25 cellular contexts compared by ENCODE assay signal in genomic region chr2:38568724-38569478, GRCh38.
"Had no signal": no experiment of that assay in that cellular context is flagged by ENCODE, and none has a peak within 500 bp of the region (broad histone marks: within the 10 kb centered on the region; RNA-seq: fewer than 3 reads in every experiment).

No MANE protein-coding gene starts in this region.

- H3K4me3 Mint-ChIP-seq: activated CD4-positive, alpha-beta T cell treated with anti-CD3 and anti-CD28 coated beads for 36 hours; activated CD8-positive, alpha-beta memory T cell treated with anti-CD3 and anti-CD28 coated beads, Interleukin-2, amount 10 ng/mL, durations not matched to agents 7 days and 5 days; activated CD8-positive, alpha-beta T cell treated with anti-CD3 and anti-CD28 coated beads, Interleukin-2, amount 10 ng/mL, durations not matched to agents 7 days and 5 days; activated naive CD4-positive, alpha-beta T cell treated with anti-CD3 and anti-CD28 coated beads, Interleukin-2, amount 10 ng/mL, durations not matched to agents 7 days and 5 days; activated naive CD8-positive, alpha-beta T cell treated with anti-CD3 and anti-CD28 coated beads, Interleukin-2, amount 10 ng/mL, durations not matched to agents 7 days and 5 days; effector memory CD8-positive, alpha-beta T cell; mesothelial cell of epicardium; naive thymus-derived CD4-positive, alpha-beta T cell; T-helper 2 cell treated with Interferon-gamma antibody and Interleukin-4, amounts not matched to agents 5 μg/mL and 100 μg/mL, for 36 hours had no signal

- H3K9me3 ChIP-seq: gastrocnemius medialis, right atrium auricular region, tibial nerve had no signal

- H3K27me3 ChIP-seq: gastrocnemius medialis, right atrium auricular region, tibial nerve had no signal

- H3K9me3 Mint-ChIP-seq: activated naive CD4-positive, alpha-beta T cell treated with anti-CD3 and anti-CD28 coated beads, Interleukin-2, amount 10 ng/mL, durations not matched to agents 7 days and 5 days; activated naive CD8-positive, alpha-beta T cell treated with anti-CD3 and anti-CD28 coated beads, Interleukin-2, amount 10 ng/mL, durations not matched to agents 7 days and 5 days; effector memory CD8-positive, alpha-beta T cell; mesothelial cell of epicardium; T-helper 2 cell treated with Interferon-gamma antibody and Interleukin-4, amounts not matched to agents 5 μg/mL and 100 μg/mL, for 36 hours had no signal

- DNase-seq: activated CD4-positive, alpha-beta T cell treated with anti-CD3 and anti-CD28 coated beads for 36 hours; activated CD4-positive, CD25-positive, alpha-beta regulatory T cell; activated CD8-positive, alpha-beta memory T cell treated with anti-CD3 and anti-CD28 coated beads, Interleukin-2, amount 10 ng/mL, durations not matched to agents 7 days and 5 days; activated CD8-positive, alpha-beta T cell treated with anti-CD3 and anti-CD28 coated beads, Interleukin-2, amount 10 ng/mL, durations not matched to agents 7 days and 5 days; activated gamma-delta T cell; activated naive CD4-positive, alpha-beta T cell treated with anti-CD3 and anti-CD28 coated beads, Interleukin-2, amount 10 ng/mL, durations not matched to agents 7 days and 5 days; activated naive CD8-positive, alpha-beta T cell treated with anti-CD3 and anti-CD28 coated beads, Interleukin-2, amount 10 ng/mL, durations not matched to agents 7 days and 5 days; amniotic stem cell; caudate nucleus; cortex of kidney; effector memory CD8-positive, alpha-beta T cell; erythroblast; gastrocnemius medialis; glutamatergic neuron; islet precursor cell; left ventricle myocardium superior; naive thymus-derived CD4-positive, alpha-beta T cell; stimulated activated CD4-positive, alpha-beta T cell treated with anti-CD3 and anti-CD28 coated beads, Interleukin-2, amount 100 ng/mL, for 48 hours; stimulated activated naive CD4-positive, alpha-beta T cell treated with Interleukin-2 at 50 U/mL for 16 hours; T-helper 1 cell had no signal

- H3K27ac ChIP-seq: gastrocnemius medialis, parathyroid adenoma, right atrium auricular region, tibial nerve had no signal

- H3K4me1 Mint-ChIP-seq: activated naive CD4-positive, alpha-beta T cell treated with anti-CD3 and anti-CD28 coated beads, Interleukin-2, amount 10 ng/mL, durations not matched to agents 7 days and 5 days; activated naive CD8-positive, alpha-beta T cell treated with anti-CD3 and anti-CD28 coated beads, Interleukin-2, amount 10 ng/mL, durations not matched to agents 7 days and 5 days had no signal

- H3K27ac Mint-ChIP-seq: activated CD4-positive, alpha-beta T cell treated with anti-CD3 and anti-CD28 coated beads for 36 hours; activated CD8-positive, alpha-beta memory T cell treated with anti-CD3 and anti-CD28 coated beads, Interleukin-2, amount 10 ng/mL, durations not matched to agents 7 days and 5 days; activated CD8-positive, alpha-beta T cell treated with anti-CD3 and anti-CD28 coated beads, Interleukin-2, amount 10 ng/mL, durations not matched to agents 7 days and 5 days; activated naive CD4-positive, alpha-beta T cell treated with anti-CD3 and anti-CD28 coated beads, Interleukin-2, amount 10 ng/mL, durations not matched to agents 7 days and 5 days; activated naive CD8-positive, alpha-beta T cell treated with anti-CD3 and anti-CD28 coated beads, Interleukin-2, amount 10 ng/mL, durations not matched to agents 7 days and 5 days; mesothelial cell of epicardium; naive thymus-derived CD4-positive, alpha-beta T cell; T-helper 2 cell treated with Interferon-gamma antibody and Interleukin-4, amounts not matched to agents 5 μg/mL and 100 μg/mL, for 36 hours had no signal

- H3K27me3 Mint-ChIP-seq: activated CD4-positive, alpha-beta T cell treated with anti-CD3 and anti-CD28 coated beads for 36 hours; activated CD8-positive, alpha-beta memory T cell treated with anti-CD3 and anti-CD28 coated beads, Interleukin-2, amount 10 ng/mL, durations not matched to agents 7 days and 5 days; activated naive CD4-positive, alpha-beta T cell treated with anti-CD3 and anti-CD28 coated beads, Interleukin-2, amount 10 ng/mL, durations not matched to agents 7 days and 5 days; activated naive CD8-positive, alpha-beta T cell treated with anti-CD3 and anti-CD28 coated beads, Interleukin-2, amount 10 ng/mL, durations not matched to agents 7 days and 5 days; effector memory CD8-positive, alpha-beta T cell; naive thymus-derived CD4-positive, alpha-beta T cell had no signal

- ATAC-seq: activated CD4-positive, alpha-beta T cell treated with anti-CD3 and anti-CD28 coated beads for 36 hours; activated CD8-positive, alpha-beta memory T cell treated with anti-CD3 and anti-CD28 coated beads, Interleukin-2, amount 10 ng/mL, durations not matched to agents 7 days and 5 days; activated CD8-positive, alpha-beta T cell treated with anti-CD3 and anti-CD28 coated beads, Interleukin-2, amount 10 ng/mL, durations not matched to agents 7 days and 5 days; effector memory CD8-positive, alpha-beta T cell; gastrocnemius medialis; left ventricle myocardium superior; naive thymus-derived CD4-positive, alpha-beta T cell had no signal

- H3K4me1 ChIP-seq: gastrocnemius medialis, parathyroid adenoma had no signal

- H3K4me3 ChIP-seq: gastrocnemius medialis, right atrium auricular region, tibial nerve had no signal
